Comparison of ENCODE assay signal across 19 cellular contexts in genomic region chr16:51402239-51402638, GRCh38.
A peak's percentile ranks its signal among the peaks of the same experiment; 100 is the strongest.
DNase-seq lines count a peak whose midpoint lies in the region; ATAC-seq, FAIRE-seq and TF ChIP-seq lines count a peak whose summit lies in the region.
"Had no signal": no experiment of that assay in that cellular context is flagged by ENCODE, and none has a peak within 500 bp of the region (broad histone marks: within the 10 kb centered on the region; RNA-seq: fewer than 3 reads in every experiment).

No MANE protein-coding gene starts in this region.

- no peak overlapping the region for H3K27ac Mint-ChIP-seq in activated CD4-positive, alpha-beta T cell treated with anti-CD3 and anti-CD28 coated beads, Interleukin-2, amount 10 ng/mL, durations not matched to agents 7 days and 5 days
- H3K27ac Mint-ChIP-seq: B cell; CD8-positive, alpha-beta T cell had no signal

- no peaks in the 10 kb centered on the region for H3K4me1 Mint-ChIP-seq in activated CD4-positive, alpha-beta T cell treated with anti-CD3 and anti-CD28 coated beads, Interleukin-2, amount 10 ng/mL, durations not matched to agents 7 days and 5 days
- H3K4me1 Mint-ChIP-seq: B cell had no signal

- TF ChIP-seq EP300 in A549 (IDR thresholded peaks at IDR 0.05): no peak

- no peak overlapping the region for H3K4me3 Mint-ChIP-seq in activated CD4-positive, alpha-beta T cell treated with anti-CD3 and anti-CD28 coated beads, Interleukin-2, amount 10 ng/mL, durations not matched to agents 7 days and 5 days
- H3K4me3 Mint-ChIP-seq: B cell; CD8-positive, alpha-beta T cell had no signal

- H3K9me3 ChIP-seq in A549 (no peaks in the 10 kb centered on the region), adipocyte (ENCODE audit: control insufficient read depth, low read length) (peaks cover 7% of the 10 kb centered on the region), pancreas (no peaks in the 10 kb centered on the region)
- H3K9me3 ChIP-seq: HAP-1 had no signal

- H3K36me3 Mint-ChIP-seq in activated CD4-positive, alpha-beta T cell treated with anti-CD3 and anti-CD28 coated beads, Interleukin-2, amount 10 ng/mL, durations not matched to agents 7 days and 5 days (ENCODE audit: low read depth): no peaks in the 10 kb centered on the region
- H3K36me3 Mint-ChIP-seq: CD8-positive, alpha-beta T cell had no signal

- intact Hi-C loops in pancreas (cut with DNase I): no loop called here

- TF ChIP-seq CTCF in A549 (IDR thresholded peaks at IDR 0.05) (no peak), pancreas (IDR thresholded peaks at IDR 0.05) (no peak)

- H3K36me3 ChIP-seq in adipocyte (ENCODE audit: control insufficient read depth, insufficient read depth, low read length, severe bottlenecking): no peaks in the 10 kb centered on the region
- no peaks in the 10 kb centered on the region for H3K36me3 ChIP-seq in pancreas
- H3K36me3 ChIP-seq: BLaER1 treated with 17β-estradiol and CSF1 and Interleukin-3, amounts not matched to agents 10 nM and 100 nM; HAP-1 had no signal

- peak overlapping the region; percentile 57 for H3K4me2 ChIP-seq in A549
- H3K4me2 ChIP-seq: BLaER1 treated with 17β-estradiol and CSF1 and Interleukin-3, amounts not matched to agents 10 nM and 100 nM had no signal

- ATAC-seq in A549 (no peak), left lobe of liver (peak; percentile 43), pancreas (peak; percentile 44 to 57 (median 53))
- ATAC-seq: CD8-positive, alpha-beta T cell; GM12878 had no signal

- H3K27ac ChIP-seq in A549 (peak overlapping the region; percentile 44 to 80; a peak in 5 of 6 replicates), pancreas (peak overlapping the region; percentile 23 to 78 (median 71))
- H3K27ac ChIP-seq: 22Rv1; BLaER1 treated with 17β-estradiol and CSF1 and Interleukin-3, amounts not matched to agents 10 nM and 100 nM; GM23248 had no signal

- peak overlapping the region; percentile 19 for H3K9ac ChIP-seq in adipocyte (ENCODE audit: low read length)
- H3K9ac ChIP-seq: BLaER1 treated with 17β-estradiol and CSF1 and Interleukin-3, amounts not matched to agents 10 nM and 100 nM; GM23248 had no signal

- FAIRE-seq in A549 (lab: Jason Lieb, UNC) (no peak), pancreas (lab: Jason Lieb, UNC) (no peak)
- FAIRE-seq: GM12878 had no signal

- TF ChIP-seq POLR2A in A549 (IDR thresholded peaks at IDR 0.05; ENCODE audit: low read length): no peak

- H3K9me3 Mint-ChIP-seq in activated CD4-positive, alpha-beta T cell treated with anti-CD3 and anti-CD28 coated beads, Interleukin-2, amount 10 ng/mL, durations not matched to agents 7 days and 5 days: peaks cover 3% of the 10 kb centered on the region

- WGBS in A549 (ENCODE audit: missing lambda C conversion rate): 91% methylated on average over 1 of the region's 1 CpG
- 56 to 76% methylated on average over 1 of the region's 1 CpG for WGBS in pancreas, 2 donors

- DNase-seq in A549 (ENCODE audit: low read depth in 1 of 2, low spot score in 1 of 2): no peak
- DNase-seq in adipocyte (ENCODE audit: low read depth): no peak
- no peak for DNase-seq in left lobe of liver (ENCODE audit: low spot score)
- no peak for DNase-seq in pancreas
- no peak for DNase-seq in activated CD4-positive, alpha-beta T cell treated with anti-CD3 and anti-CD28 coated beads for 1 hour
- no peak for DNase-seq in activated CD4-positive, alpha-beta T cell treated with anti-CD3 and anti-CD28 coated beads, Interleukin-2, amount 10 ng/mL, durations not matched to agents 7 days and 5 days
- no peak for DNase-seq in NCI-H2171 treated with DMSO at 0.1 percent for 48 hours (lab: John Stamatoyannopoulos, UW)
- no peak for DNase-seq in pons (ENCODE audit: low spot score)
- DNase-seq: Calu3; CD8-positive, alpha-beta T cell; DMS53; DND-41; EL had no signal

- no peaks in the 10 kb centered on the region for H3K27me3 Mint-ChIP-seq in activated CD4-positive, alpha-beta T cell treated with anti-CD3 and anti-CD28 coated beads, Interleukin-2, amount 10 ng/mL, durations not matched to agents 7 days and 5 days
- H3K27me3 Mint-ChIP-seq: B cell had no signal

- H3K27me3 ChIP-seq in adipocyte (replicated peaks; ENCODE audit: control insufficient read depth, insufficient read depth, low read length) (no peaks in the 10 kb centered on the region), pancreas (no peaks in the 10 kb centered on the region)
- H3K27me3 ChIP-seq: BLaER1 treated with 17β-estradiol and CSF1 and Interleukin-3, amounts not matched to agents 10 nM and 100 nM had no signal

- TF ChIP-seq RAD21 in A549 (conservative IDR thresholded peaks at IDR 0.05 in 1 of 2, IDR thresholded peaks at IDR 0.05 in 1 of 2): no peak

- POLR2A ChIA-PET in A549 (lab: Yijun Ruan, JAX): no interaction called here
- POLR2A ChIA-PET in activated CD4-positive, alpha-beta T cell treated with anti-CD3 and anti-CD28 coated beads, Interleukin-2, amount 10 ng/mL, durations not matched to agents 7 days and 5 days (lab: Charles Lee): no interaction called here

- peaks cover 22% of the 10 kb centered on the region; the same call in 2 of the 3 replicates for H3K4me1 ChIP-seq in A549
- H3K4me1 ChIP-seq in adipocyte (ENCODE audit: control insufficient read depth, insufficient read depth, low read length): peaks cover 33% of the 10 kb centered on the region
- H3K4me1 ChIP-seq in pancreas: peaks cover 18 to 36% (median 19%) of the 10 kb centered on the region in 3 donors
- H3K4me1 ChIP-seq: BLaER1 treated with 17β-estradiol and CSF1 and Interleukin-3, amounts not matched to agents 10 nM and 100 nM; HAP-1 had no signal

- no peak overlapping the region for H3K4me3 ChIP-seq in A549
- H3K4me3 ChIP-seq in adipocyte (ENCODE audit: low read length): peak overlapping the region; percentile 14
- H3K4me3 ChIP-seq in pancreas: no peak overlapping the region
- H3K4me3 ChIP-seq: BLaER1 treated with 17β-estradiol and CSF1 and Interleukin-3, amounts not matched to agents 10 nM and 100 nM; GM12878; GM23248; HAP-1 had no signal

- CTCF ChIA-PET in A549 (lab: Yijun Ruan, JAX): no interaction called here
- CTCF ChIA-PET in activated CD4-positive, alpha-beta T cell treated with anti-CD3 and anti-CD28 coated beads, Interleukin-2, amount 10 ng/mL, durations not matched to agents 7 days and 5 days (lab: Charles Lee): no interaction called here

TF ChIP-seq in A549, 52 proteins besides CTCF, POLR2A, EP300 and RAD21:
- no peak for TF ChIP-seq KDM5A (IDR thresholded peaks at IDR 0.05)
- TF ChIP-seq PHF8 (IDR thresholded peaks at IDR 0.05; ENCODE audit: borderline replicate concordance, low read depth): no peak
- TF ChIP-seq NFE2L2 (conservative IDR thresholded peaks at IDR 0.05; ENCODE audit: low read length): no peak
- TF ChIP-seq MYC (IDR thresholded peaks at IDR 0.05; ENCODE audit: borderline replicate concordance, low read length): no peak
- TF ChIP-seq NR3C1 (IDR thresholded peaks at IDR 0.05): no peak
- TF ChIP-seq CBX8 (IDR thresholded peaks at IDR 0.05): no peak
- no peak for TF ChIP-seq HDAC2 (IDR thresholded peaks at IDR 0.05)
- no peak for TF ChIP-seq FOXS1 (CRISPR knock-in tag; IDR thresholded peaks at IDR 0.05)
- TF ChIP-seq CHD4 (IDR thresholded peaks at IDR 0.05; ENCODE audit: borderline replicate concordance): no peak
- no peak for TF ChIP-seq JUNB (IDR thresholded peaks at IDR 0.05)
- TF ChIP-seq FOSB (CRISPR knock-in tag; IDR thresholded peaks at IDR 0.05): no peak

Comparison
In these comparisons a context has a peak if more than half of its experiments do, and no peak if none do; other contexts are left out.
1. ATAC-seq: peak in left lobe of liver (single experiment) and pancreas (4 of 4); none in A549 (0 of 2).